In genomic region chr12:25449007-25449406, GRCh38 we compare ENCODE assay signal across 36 cellular contexts.
"Had no signal": no experiment of that assay in that cellular context is flagged by ENCODE, and none has a peak within 500 bp of the region (broad histone marks: within the 10 kb centered on the region; RNA-seq: fewer than 3 reads in every experiment).

No MANE protein-coding gene starts in this region.

- H3K27me3 ChIP-seq: MG63 had no signal

- H3K4me3 ChIP-seq: MG63 had no signal

- DNase-seq: Kasumi-1, KG1, MG63, MM.1S, MV-4-11, NCI-H1048, NCI-H1092, NCI-H1105, NCI-H1105 treated with DMSO at 0.1 percent for 48 hours, NCI-H1417, NCI-H1417 treated with DMSO at 0.1 percent for 48 hours, NCI-H1436, NCI-H1436 treated with DMSO at 0.1 percent for 48 hours, NCI-H146, NCI-H1694, NCI-H1694 treated with DMSO at 0.1 percent for 48 hours, NCI-H187, NCI-H187 treated with DMSO at 0.1 percent for 48 hours, NCI-H1930, NCI-H2029, NCI-H2029 treated with DMSO at 0.1 percent for 48 hours, NCI-H2081, NCI-H2081 treated with DMSO at 0.1 percent for 48 hours, NCI-H2107, NCI-H2171, NCI-H2171 treated with DMSO at 0.1 percent for 48 hours, NCI-H2227 treated with DMSO at 0.1 percent for 48 hours, NCI-H226, NCI-H345, NCI-H446, NCI-H446 treated with DMSO at 0.1 percent for 48 hours, NCI-H510A, NCI-H510A treated with DMSO at 0.1 percent for 48 hours, NCI-H524, NCI-H524 treated with DMSO at 0.1 percent for 48 hours had no signal

- H3K36me3 ChIP-seq: MG63 had no signal

- H3K9ac ChIP-seq: KMS-11 had no signal

- H3K27ac ChIP-seq: KMS-11 had no signal

- H3K4me2 ChIP-seq: KMS-11 had no signal
